ENCODE assay signal across 8 cellular contexts in the genomic region with DNA sequence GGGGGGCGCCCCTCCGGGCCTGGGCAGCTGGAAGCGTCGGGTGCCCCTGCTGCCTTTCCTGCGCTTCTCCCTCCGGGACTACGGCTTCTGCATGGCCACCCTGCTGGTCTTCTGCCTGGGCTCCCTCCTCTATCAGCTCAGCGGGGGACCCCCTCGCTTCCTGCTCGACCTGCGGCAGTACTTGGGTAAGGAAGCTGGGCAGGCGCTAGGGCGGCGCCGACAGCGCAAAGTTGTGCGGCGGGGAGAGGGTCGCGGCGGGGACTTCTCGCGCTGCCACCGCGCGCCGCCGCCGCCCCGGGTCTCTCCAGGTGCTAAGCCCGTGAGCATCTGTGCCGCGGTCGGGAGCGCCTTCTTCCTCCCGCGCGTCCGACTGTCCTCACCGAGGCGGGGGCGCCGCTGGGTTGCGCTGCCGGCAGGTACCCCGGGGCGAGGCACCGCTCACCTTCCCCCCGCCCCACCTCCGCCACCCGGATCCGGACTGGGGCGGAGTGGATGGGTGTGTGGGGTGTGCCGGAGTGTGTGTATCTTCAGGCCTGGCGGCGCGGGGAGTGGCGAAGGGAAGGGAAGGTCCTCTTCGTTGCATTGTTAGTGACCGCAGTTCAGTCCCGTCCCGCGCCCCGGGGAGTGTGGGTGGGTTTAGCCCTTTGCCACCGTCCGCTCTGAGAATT. TPM values are rescaled to one million over a fixed set of nuclear protein-coding genes. Genes with fewer than 3 reads are reported as not detected.
DNase-seq lines count a peak whose midpoint lies in the region; ATAC-seq, FAIRE-seq and TF ChIP-seq lines count a peak whose summit lies in the region.

No MANE protein-coding gene starts in this region.

- peaks cover 44% of the 10 kb centered on the region for H3K4me1 Mint-ChIP-seq in T-helper 17 cell

- FAIRE-seq in kidney (lab: Jason Lieb, UNC): no peak

- peaks cover 5% of the 10 kb centered on the region for H3K36me3 Mint-ChIP-seq in T-helper 17 cell (ENCODE audit: low read depth)

- H3K79me2 ChIP-seq in mammary epithelial cell (ENCODE audit: insufficient read depth, low read length): peaks cover 22% of the 10 kb centered on the region

- H2AFZ ChIP-seq in mammary epithelial cell (ENCODE audit: low read depth, low read length): peak overlapping the region; percentile 78

- ATAC-seq in HG03460 (IDR thresholded peaks at IDR 0.05; ENCODE audit: unreplicated experiment) (peak; percentile 26), T-helper 17 cell (peak; percentile 79), GM18517 (IDR thresholded peaks at IDR 0.05; ENCODE audit: unreplicated experiment) (no peak)

- no peaks in the 10 kb centered on the region for H3K9me3 ChIP-seq in T-helper 17 cell (ENCODE audit: control insufficient read depth, low read length, poor library complexity, severe bottlenecking)
- H3K9me3 ChIP-seq in mammary epithelial cell (replicated peaks; ENCODE audit: insufficient read depth, low read length): no peaks in the 10 kb centered on the region
- H3K9me3 ChIP-seq in kidney (ENCODE audit: control insufficient read depth in 1 of 2, low read length in 2 of 2): no peaks in the 10 kb centered on the region

- peak overlapping the region; percentile 99 for H3K4me2 ChIP-seq in mammary epithelial cell (ENCODE audit: insufficient read depth, low read depth, low read length)

- H3K27me3 Mint-ChIP-seq in T-helper 17 cell: peaks cover 5% of the 10 kb centered on the region

- CTCF ChIA-PET in mammary epithelial cell (lab: Charles Lee; ENCODE audit: low non-redundant PET): interaction anchor here (0.6 kb wide), 1 partner anchor 93 kb away, joined by 15 read pairs; no protein-coding TSS in a partner anchor

- H3K4me3 Mint-ChIP-seq in T-helper 17 cell: peak overlapping the region; percentile 99

- DNase-seq in NCI-H1092 treated with DMSO at 0.1 percent for 48 hours (lab: John Stamatoyannopoulos, UW) (peak; percentile 61), NCI-H1092 (lab: John Stamatoyannopoulos, UW) (no peak), T-helper 17 cell (peak; percentile 54 to 67 (median 59)), mammary epithelial cell (peak; percentile 68), kidney (peak; percentile 86)
- DNase-seq in stimulated activated CD4-positive, alpha-beta T cell treated with anti-CD3 and anti-CD28 coated beads, Interleukin-1b, Interleukin-23, amount 100 ng/mL, for 48 hours: peak; percentile 20

- H3K27ac ChIP-seq in mammary epithelial cell (ENCODE audit: insufficient read depth, low read depth, low read length) (no peak overlapping the region), kidney (ENCODE audit: low read depth in 2 of 2, low read length in 2 of 2) (peak overlapping the region in 1 of 2 donors; percentile 8)

- dilution Hi-C loops in mammary epithelial cell (cut with HindIII; ENCODE audit: low sequenced_read_pairs): no loop called here

- WGBS in mammary epithelial cell (ENCODE audit: low coverage, missing lambda C conversion rate): 2% methylated on average over 20 of the region's 66 CpGs

- in situ Hi-C loops in mammary epithelial cell (cut with MboI; ENCODE audit: low sequenced_read_pairs in 2 of 2): loop anchor here in 1 of 2 donors (5.0 kb wide), 1 partner anchor 200 kb away; no protein-coding TSS in a partner anchor

- H3K4me1 ChIP-seq in mammary epithelial cell (ENCODE audit: insufficient read depth, low read length): peaks cover 16% of the 10 kb centered on the region
- peaks cover 0 to 11% of the 10 kb centered on the region in 2 donors for H3K4me1 ChIP-seq in kidney (ENCODE audit: control insufficient read depth in 1 of 2, insufficient read depth in 1 of 2, low read depth in 1 of 2, low read length in 2 of 2)

- no peaks in the 10 kb centered on the region for H3K27me3 ChIP-seq in mammary epithelial cell (ENCODE audit: insufficient read depth, low read length)

- H4K20me1 ChIP-seq in mammary epithelial cell (ENCODE audit: insufficient read depth, low read length): no peaks in the 10 kb centered on the region

- intact Hi-C loops in mammary epithelial cell (cut with micrococcal nuclease) (loop anchor here (2.0 to 5.0 kb wide), 7 partner anchors 70 to 335 kb away; no protein-coding TSS in a partner anchor), kidney (cut with DNase I) (no loop called here)

- H3K36me3 ChIP-seq in mammary epithelial cell (ENCODE audit: insufficient read depth, low read length): no peaks in the 10 kb centered on the region
- H3K36me3 ChIP-seq in kidney (ENCODE audit: control insufficient read depth in 1 of 2, insufficient read depth in 2 of 2, low read length in 2 of 2): no peaks in the 10 kb centered on the region

- H3K9ac ChIP-seq in mammary epithelial cell (ENCODE audit: insufficient read depth, low read length): peak overlapping the region; percentile 64
- peak overlapping the region in 1 of 2 donors; percentile 10 for H3K9ac ChIP-seq in kidney (ENCODE audit: low read length in 2 of 2)

- H3K4me3 ChIP-seq in mammary epithelial cell (replicated peaks in 1 of 3; ENCODE audit: insufficient read depth in 1 of 3, low read depth in 2 of 3, low read length in 3 of 3) (peak overlapping the region; percentile 60 to 93 (median 74)), kidney (ENCODE audit: low read length in 2 of 2) (peak overlapping the region; percentile 44 to 69)

- TF ChIP-seq CTCF in mammary epithelial cell (conservative IDR thresholded peaks at IDR 0.05 in 1 of 2, IDR thresholded peaks at IDR 0.05 in 1 of 2; ENCODE audit: extremely low read depth in 1 of 2, insufficient read depth in 1 of 2, low read depth in 1 of 2, low read length in 2 of 2) (peak in 1 of 2 donors; percentile 27), kidney (IDR thresholded peaks at IDR 0.05; ENCODE audit: borderline replicate concordance, extremely low read depth, insufficient read depth) (no peak)

- no TSS peak for BruUV-seq in mammary epithelial cell (replicated peaks; lab: Mats Ljungman, UMichigan)

- peak overlapping the region; percentile 97 for H3K27ac Mint-ChIP-seq in T-helper 17 cell

RNA-seq across cellular contexts. Expression of a gene that starts 0.8 kb away (rescaled TPM):
- total RNA-seq in T-helper 17 cell (1 to 10 TPM; 3.8 to 7.3 TPM), mammary epithelial cell (10 to 100 TPM; 13.0 to 22.2 TPM), kidney (4.2 TPM)
- polyA plus RNA-seq in mammary epithelial cell (6.2 TPM), kidney (ENCODE audit: insufficient read depth, low read depth, low replicate concordance) (3.2 TPM)
- polyA minus RNA-seq in mammary epithelial cell: 12.5 TPM
